Comparison of ENCODE assay signal across 8 cellular contexts in the genomic region with DNA sequence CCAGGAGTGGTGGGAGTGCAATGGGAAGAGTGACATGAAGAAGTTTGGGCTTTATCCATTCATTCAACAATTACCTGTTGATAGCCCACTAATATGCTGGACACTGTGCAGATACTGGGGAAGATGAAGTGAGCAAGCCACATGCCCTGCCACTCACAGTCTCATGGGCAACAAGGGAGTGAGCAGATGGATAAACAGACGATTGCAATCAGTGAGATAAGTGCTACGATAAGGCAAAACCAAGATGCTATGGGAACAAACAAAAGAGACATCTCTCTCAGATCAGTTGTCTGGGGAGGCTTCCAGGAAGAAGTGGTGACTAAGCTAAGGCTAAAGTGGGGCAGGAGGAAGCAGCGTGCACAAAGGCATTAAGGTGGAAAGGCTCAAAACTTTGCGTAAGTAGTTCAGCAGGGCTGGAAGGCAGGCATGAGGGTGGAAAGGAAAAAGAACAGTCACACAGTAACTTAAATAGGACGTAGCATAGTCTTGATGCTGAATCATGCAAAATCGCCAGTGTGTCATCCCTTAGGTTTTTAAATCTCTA. TPM values are rescaled to one million over a fixed set of nuclear protein-coding genes. Genes with fewer than 3 reads are reported as not detected.
DNase-seq lines count a peak whose midpoint lies in the region; ATAC-seq and TF ChIP-seq lines count a peak whose summit lies in the region.

No MANE protein-coding gene starts in this region.

- H3K27me3 ChIP-seq in ACC112 (ENCODE audit: insufficient read depth, low read length), result no peaks in the 10 kb centered on the region

- peaks cover 6% of the 10 kb centered on the region for H3K79me2 ChIP-seq in ACC112 (ENCODE audit: control insufficient read depth, insufficient read depth, low read length, unreplicated experiment)

- H3K36me3 Mint-ChIP-seq in activated CD4-positive, alpha-beta memory T cell treated with anti-CD3 and anti-CD28 coated beads for 36 hours, result no peaks in the 10 kb centered on the region

- H3K4me1 Mint-ChIP-seq in activated CD4-positive, alpha-beta memory T cell treated with anti-CD3 and anti-CD28 coated beads for 36 hours (ENCODE audit: low read depth), result peaks cover 53% of the 10 kb centered on the region

- H3K27ac Mint-ChIP-seq in activated CD4-positive, alpha-beta memory T cell treated with anti-CD3 and anti-CD28 coated beads for 36 hours, result peak overlapping the region; percentile 87

- intact Hi-C loops in activated CD4-positive, alpha-beta memory T cell treated with anti-CD3 and anti-CD28 coated beads for 36 hours (cut with micrococcal nuclease), result loop anchor here (1.0 to 5.0 kb wide), 3 partner anchors 14 to 43 kb away; partner anchors contain the start of gene DKC1
- intact Hi-C loops in left ventricle myocardium superior (cut with micrococcal nuclease), result no loop called here

- H3K36me3 ChIP-seq in ACC112 (ENCODE audit: insufficient read depth, low read length), result no peaks in the 10 kb centered on the region

- H3K9me3 Mint-ChIP-seq in activated CD4-positive, alpha-beta memory T cell treated with anti-CD3 and anti-CD28 coated beads for 36 hours, result no peaks in the 10 kb centered on the region

- peak overlapping the region; percentile 94 for H3K27ac ChIP-seq in ACC112 (ENCODE audit: low read depth, low read length)

- ATAC-seq in left ventricle myocardium superior (peak; percentile 34), HG03139 (IDR thresholded peaks at IDR 0.05; ENCODE audit: unreplicated experiment) (no peak)

- H3K4me3 Mint-ChIP-seq in activated CD4-positive, alpha-beta memory T cell treated with anti-CD3 and anti-CD28 coated beads for 36 hours, result peak overlapping the region; percentile 42

- DNase-seq in LHCN-M2 (ENCODE audit: low read depth) (peak; percentile 59), left ventricle myocardium superior (no peak), DMS114 treated with DMSO at 0.1 percent for 48 hours (lab: John Stamatoyannopoulos, UW; ENCODE audit: unreplicated experiment) (no peak), GOT3 (lab: John Stamatoyannopoulos, UW) (no peak), HEK293T (ENCODE audit: extremely low spot score) (no peak)
- peak; percentile 68 for DNase-seq in activated CD4-positive, alpha-beta memory T cell treated with anti-CD3 and anti-CD28 coated beads for 36 hours

- 0 out of 2 replicates have a peak overlapping the region, but pooled peaks have one; percentile 32 for H3K4me3 ChIP-seq in ACC112 (ENCODE audit: low read depth, low read length)

- H2AFZ ChIP-seq in ACC112 (ENCODE audit: low read length, unreplicated experiment), result no peak overlapping the region

- CTCF ChIA-PET in activated CD4-positive, alpha-beta memory T cell treated with anti-CD3 and anti-CD28 coated beads for 36 hours (lab: Charles Lee), result interaction anchor here (1.2 to 4.7 kb wide), 5 partner anchors 13 to 31 kb away, joined by 3 to 41 read pairs (median 4); partner anchors contain the start of gene GAB3
- CTCF ChIA-PET in HEK293T (lab: Yijun Ruan, JAX), result no interaction called here

- peaks cover 20% of the 10 kb centered on the region for H3K4me1 ChIP-seq in ACC112 (ENCODE audit: control insufficient read depth, insufficient read depth, low read length, unreplicated experiment)

- POLR2A ChIA-PET in activated CD4-positive, alpha-beta memory T cell treated with anti-CD3 and anti-CD28 coated beads for 36 hours (lab: Charles Lee), result interaction anchor here (0.6 to 1.9 kb wide), 7 partner anchors 17 to 130 kb away, joined by 3 to 6 read pairs (median 3); partner anchors contain the start of gene DKC1
- POLR2A ChIA-PET in HEK293T (lab: Yijun Ruan, JAX), result no interaction called here

- H3K27me3 Mint-ChIP-seq in activated CD4-positive, alpha-beta memory T cell treated with anti-CD3 and anti-CD28 coated beads for 36 hours, result no peaks in the 10 kb centered on the region

TF ChIP-seq in HEK293T, 16 proteins besides CTCF, POLR2A, EP300 and RAD21:
- TF ChIP-seq ARNT (IDR thresholded peaks at IDR 0.05) (no peak), L3MBTL2 (conservative IDR thresholded peaks at IDR 0.05) (no peak), FOXK2 (IDR thresholded peaks at IDR 0.05) (no peak), SP1 (IDR thresholded peaks at IDR 0.05) (no peak), ELF4 (IDR thresholded peaks at IDR 0.05) (no peak), BHLHE40 (IDR thresholded peaks at IDR 0.05; ENCODE audit: borderline replicate concordance) (no peak), FOXM1 (IDR thresholded peaks at IDR 0.05; ENCODE audit: borderline replicate concordance) (no peak), LEF1 (IDR thresholded peaks at IDR 0.05; ENCODE audit: borderline replicate concordance) (no peak), NFRKB (IDR thresholded peaks at IDR 0.05) (no peak), TARDBP (IDR thresholded peaks at IDR 0.05) (no peak), HDGF (IDR thresholded peaks at IDR 0.05; ENCODE audit: borderline replicate concordance) (no peak), SUZ12 (IDR thresholded peaks at IDR 0.05) (no peak), CTBP1 (IDR thresholded peaks at IDR 0.05; ENCODE audit: borderline replicate concordance) (no peak), ZNF384 (IDR thresholded peaks at IDR 0.05) (no peak), FOXA1 (IDR thresholded peaks at IDR 0.05) (no peak)
- TF ChIP-seq, protein P1, sequence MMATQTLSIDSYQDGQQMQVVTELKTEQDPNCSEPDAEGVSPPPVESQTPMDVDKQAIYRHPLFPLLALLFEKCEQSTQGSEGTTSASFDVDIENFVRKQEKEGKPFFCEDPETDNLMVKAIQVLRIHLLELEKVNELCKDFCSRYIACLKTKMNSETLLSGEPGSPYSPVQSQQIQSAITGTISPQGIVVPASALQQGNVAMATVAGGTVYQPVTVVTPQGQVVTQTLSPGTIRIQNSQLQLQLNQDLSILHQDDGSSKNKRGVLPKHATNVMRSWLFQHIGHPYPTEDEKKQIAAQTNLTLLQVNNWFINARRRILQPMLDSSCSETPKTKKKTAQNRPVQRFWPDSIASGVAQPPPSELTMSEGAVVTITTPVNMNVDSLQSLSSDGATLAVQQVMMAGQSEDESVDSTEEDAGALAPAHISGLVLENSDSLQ (IDR thresholded peaks at IDR 0.05), result no peak

RNA-seq across cellular contexts. Expression of gene GAB3, which starts 31.7 kb away (rescaled TPM):
- total RNA-seq in LHCN-M2 (2014; rRNA removed) (2.4 and 12.5 TPM in 2 replicates), left ventricle myocardium superior (14.1 TPM)
- polyA plus RNA-seq in LHCN-M2 (2012), result 1.9 TPM
- total RNA-seq in activated CD4-positive, alpha-beta memory T cell treated with anti-CD3 and anti-CD28 coated beads for 36 hours, result 1 to 10 TPM; 3.4 to 3.7 TPM

RNA-seq across cellular contexts. Expression of gene DKC1, which starts 43.5 kb away (rescaled TPM):
- total RNA-seq in LHCN-M2 (2014; rRNA removed) (40.5 and 46.2 TPM in 2 replicates), left ventricle myocardium superior (24.1 TPM)
- polyA plus RNA-seq in LHCN-M2 (2012), result 33.2 TPM
- 10 to 100 TPM; 94.0 to 95.5 TPM for total RNA-seq in activated CD4-positive, alpha-beta memory T cell treated with anti-CD3 and anti-CD28 coated beads for 36 hours

Comparison
In these comparisons a context has a peak if more than half of its experiments do, and no peak if none do; other contexts are left out.
1. DNase-seq: peak in LHCN-M2 (single experiment) and activated CD4-positive, alpha-beta memory T cell treated with anti-CD3 and anti-CD28 coated beads for 36 hours (single experiment); none in left ventricle myocardium superior (single experiment), DMS114 treated with DMSO at 0.1 percent for 48 hours (single experiment), GOT3 (single experiment) and HEK293T (single experiment).